8 cellular contexts compared by ENCODE assay signal in genomic region chr3:46998121-46998851, GRCh38. TPM values are rescaled to one million over a fixed set of nuclear protein-coding genes. Genes with fewer than 3 reads are reported as not detected.
DNase-seq lines count a peak whose midpoint lies in the region; ATAC-seq and TF ChIP-seq lines count a peak whose summit lies in the region.

No MANE protein-coding gene starts in this region.

- no peaks in the 10 kb centered on the region for H3K9me2 ChIP-seq in SK-N-SH

- peak; percentile 72 for TF ChIP-seq CTCF in SK-N-SH (IDR thresholded peaks at IDR 0.05)

- no peaks in the 10 kb centered on the region for H3K27me3 Mint-ChIP-seq in activated naive CD8-positive, alpha-beta T cell

- H3K4me2 ChIP-seq in SK-N-SH, result no peak overlapping the region

- peaks cover 2% of the 10 kb centered on the region for H3K36me3 Mint-ChIP-seq in activated naive CD8-positive, alpha-beta T cell

- H3K9me3 Mint-ChIP-seq in activated naive CD8-positive, alpha-beta T cell (ENCODE audit: low read depth), result no peaks in the 10 kb centered on the region

- no peak for TF ChIP-seq EP300 in SK-N-SH (IDR thresholded peaks at IDR 0.05; ENCODE audit: borderline replicate concordance in 1 of 2, low read depth in 1 of 2, low read length in 1 of 2)

- peak; percentile 75 for TF ChIP-seq RAD21 in SK-N-SH (IDR thresholded peaks at IDR 0.05; ENCODE audit: low read length)

- POLR2A ChIA-PET in SK-N-SH (lab: Yijun Ruan, JAX), result no interaction called here

- peaks cover 0 to 2% of the 10 kb centered on the region in 2 experiments; a peak in 1 of 4 replicates for H3K4me1 ChIP-seq in SK-N-SH (ENCODE audit: control insufficient read depth in 1 of 2, insufficient read depth in 2 of 2, low read depth in 1 of 2, low read length in 1 of 2)

- no peaks in the 10 kb centered on the region for H3K9me3 ChIP-seq in SK-N-SH

- WGBS in SK-N-SH (ENCODE audit: low lambda C conversion rate), result 73% methylated on average over 19 of the region's 27 CpGs

- H3K79me2 ChIP-seq in SK-N-SH (ENCODE audit: insufficient read depth), result no peaks in the 10 kb centered on the region

- H3K4me1 Mint-ChIP-seq in activated naive CD8-positive, alpha-beta T cell (ENCODE audit: low read depth), result peaks cover 16% of the 10 kb centered on the region

- peaks cover 0 to 7% of the 10 kb centered on the region in 2 experiments for H3K36me3 ChIP-seq in SK-N-SH (replicated peaks in 1 of 2; ENCODE audit: control insufficient read depth in 1 of 2, insufficient read depth in 2 of 2, low read length in 1 of 2)

- DNase-seq in SKM-1 treated with dmso at 0.1 percent for 144 hours (lab: John Stamatoyannopoulos, UW; ENCODE audit: unreplicated experiment) (peak; percentile 17), SKM-1 (lab: John Stamatoyannopoulos, UW; ENCODE audit: unreplicated experiment) (no peak), SK-N-SH (peak; percentile 90), left ventricle myocardium superior (peak; percentile 90), NCI-H146 treated with DMSO at 0.1 percent for 48 hours (lab: John Stamatoyannopoulos, UW; ENCODE audit: unreplicated experiment) (no peak)
- peak; percentile 80 for DNase-seq in stimulated activated CD4-positive, alpha-beta T cell treated with anti-CD3 and anti-CD28 coated beads, Interleukin-15, amount 100 ng/mL, for 24 hours

- peak overlapping the region; percentile 29 for H3K27ac Mint-ChIP-seq in activated naive CD8-positive, alpha-beta T cell

- H3K27me3 ChIP-seq in SK-N-SH (ENCODE audit: insufficient read depth), result no peaks in the 10 kb centered on the region

- no peak overlapping the region for H2AFZ ChIP-seq in SK-N-SH (ENCODE audit: low read depth)

- H3F3A ChIP-seq in SK-N-SH (replicated peaks; ENCODE audit: insufficient read depth), result no peaks in the 10 kb centered on the region

- intact Hi-C loops in left ventricle myocardium superior (cut with micrococcal nuclease), result loop anchor here (5.0 kb wide), 1 partner anchor 71 kb away; no protein-coding TSS in a partner anchor

- CTCF ChIA-PET in SK-N-SH (lab: Yijun Ruan, JAX), result interaction anchor here (0.6 to 4.8 kb wide), 21 partner anchors 9 to 339 kb away, joined by 3 to 44 read pairs (median 5); partner anchors contain the start of gene NBEAL2

- H3K4me3 ChIP-seq in SK-N-SH (ENCODE audit: low read depth in 2 of 2, low read length in 1 of 2), result peak overlapping the region in 1 of 2 experiments; percentile 32; a peak in 1 of 4 replicates

- H4K20me1 ChIP-seq in SK-N-SH (ENCODE audit: insufficient read depth), result no peaks in the 10 kb centered on the region

- H3K4me3 Mint-ChIP-seq in activated naive CD8-positive, alpha-beta T cell, result no peak overlapping the region

- no peak overlapping the region for H3K27ac ChIP-seq in SK-N-SH (ENCODE audit: low read depth in 2 of 2, low read length in 1 of 2)

- no peak overlapping the region for H3K9ac ChIP-seq in SK-N-SH

- ATAC-seq in left ventricle myocardium superior, result peak; percentile 82
- ATAC-seq in GM18909 (IDR thresholded peaks at IDR 0.05; ENCODE audit: poor library complexity, unreplicated experiment), result no peak

TF ChIP-seq in SK-N-SH, 30 proteins besides CTCF, POLR2A, EP300 and RAD21:
- peak; percentile 88 for TF ChIP-seq SMC3 (IDR thresholded peaks at IDR 0.05; ENCODE audit: low read depth, low read length)
- TF ChIP-seq IRF3 (IDR thresholded peaks at IDR 0.05; ENCODE audit: low read depth, low read length), result no peak

RNA-seq across cellular contexts. Expression of gene NBEAL2, which starts 18.8 kb away (rescaled TPM):
- 15.5 and 20.3 TPM in 2 replicates for polyA plus RNA-seq in SK-N-SH (2012; rRNA removed)
- 2.6 and 5.5 TPM in 2 replicates for polyA plus RNA-seq in SK-N-SH (2012; cell fraction: cytosol; rRNA removed)
- 152 and 177 TPM in 2 replicates for polyA plus RNA-seq in SK-N-SH (2012; cell fraction: nucleus; rRNA removed)
- total RNA-seq in left ventricle myocardium superior, result 11.4 TPM

RNA-seq across cellular contexts. Expression of gene CCDC12, which starts 21.7 kb away (rescaled TPM):
- polyA plus RNA-seq in SK-N-SH (2012; rRNA removed), result 53.2 and 105 TPM in 2 replicates
- 68.1 and 147 TPM in 2 replicates for polyA plus RNA-seq in SK-N-SH (2012; cell fraction: cytosol; rRNA removed)
- 66.6 and 79.5 TPM in 2 replicates for polyA plus RNA-seq in SK-N-SH (2012; cell fraction: nucleus; rRNA removed)
- total RNA-seq in left ventricle myocardium superior, result 29.6 TPM

Comparison
In these comparisons a context has a peak if more than half of its experiments do, and no peak if none do; other contexts are left out.
1. DNase-seq: peak in SKM-1 treated with dmso at 0.1 percent for 144 hours (single experiment), SK-N-SH (single experiment), left ventricle myocardium superior (single experiment) and stimulated activated CD4-positive, alpha-beta T cell treated with anti-CD3 and anti-CD28 coated beads, Interleukin-15, amount 100 ng/mL, for 24 hours (single experiment); none in SKM-1 (single experiment) and NCI-H146 treated with DMSO at 0.1 percent for 48 hours (single experiment).